ENCODE assay signal across 8 cellular contexts in genomic region chr11:65712633-65713076, GRCh38. TPM values are rescaled to one million over a fixed set of nuclear protein-coding genes. Genes with fewer than 3 reads are reported as not detected.
DNase-seq lines count a peak whose midpoint lies in the region; ATAC-seq and TF ChIP-seq lines count a peak whose summit lies in the region.

No MANE protein-coding gene starts in this region.

- H3K36me3 Mint-ChIP-seq in activated T-cell treated with anti-CD3 and anti-CD28 coated beads, Interleukin-2, amount 50 U/mL, for 72 hours (ENCODE audit: insufficient read depth in 2 of 2): peaks cover 12 to 25% of the 10 kb centered on the region in 2 donors
- peaks cover 17% of the 10 kb centered on the region for H3K36me3 Mint-ChIP-seq in type B pancreatic cell

- H3K9me3 Mint-ChIP-seq in activated T-cell treated with anti-CD3 and anti-CD28 coated beads, Interleukin-2, amount 50 U/mL, for 72 hours: no peaks in the 10 kb centered on the region
- H3K9me3 Mint-ChIP-seq in type B pancreatic cell: no peaks in the 10 kb centered on the region

- TF ChIP-seq POLR2A in adrenal gland (IDR thresholded peaks at IDR 0.05) (no peak), lower leg skin (IDR thresholded peaks at IDR 0.05) (no peak)

- intact Hi-C loops in adrenal gland (cut with DNase I): loop anchor here in 1 of 2 donors (5.0 kb wide), 1 partner anchor 70 kb away; the partner anchor contains the start of gene AP5B1
- intact Hi-C loops in lower leg skin (cut with DNase I; ENCODE audit: low total_unique reads): loop anchor here (10.0 kb wide), 1 partner anchor 62 kb away; no protein-coding TSS in a partner anchor

- no peaks in the 10 kb centered on the region for H3K27me3 Mint-ChIP-seq in activated T-cell treated with anti-CD3 and anti-CD28 coated beads, Interleukin-2, amount 50 U/mL, for 72 hours (ENCODE audit: low read depth)
- H3K27me3 Mint-ChIP-seq in type B pancreatic cell: peaks cover under 1% of the 10 kb centered on the region

- H3K4me3 ChIP-seq in adrenal gland (peak overlapping the region in 3 of 4 donors; percentile 21 to 66 (median 49)), lower leg skin (ENCODE audit: low read depth, poor library complexity, severe bottlenecking) (peak overlapping the region; percentile 52)

- peak overlapping the region in 4 of 5 donors; percentile 98 to 99 (median 99) for H3K27ac ChIP-seq in adrenal gland

- no peaks in the 10 kb centered on the region for H3K27me3 ChIP-seq in adrenal gland

- H3K4me3 Mint-ChIP-seq in activated T-cell treated with anti-CD3 and anti-CD28 coated beads, Interleukin-2, amount 50 U/mL, for 72 hours: peak overlapping the region; percentile 79 to 94
- peak overlapping the region; percentile 94 for H3K4me3 Mint-ChIP-seq in type B pancreatic cell

- H3K9me3 ChIP-seq in adrenal gland (replicated peaks in 1 of 3): no peaks in the 10 kb centered on the region

- no peak for TF ChIP-seq CTCF in adrenal gland (IDR thresholded peaks at IDR 0.05)
- no peak for TF ChIP-seq CTCF in lower leg skin (IDR thresholded peaks at IDR 0.05)
- TF ChIP-seq CTCF in type B pancreatic cell (conservative IDR thresholded peaks at IDR 0.05): no peak
- no peak for TF ChIP-seq CTCF in GM13976 (IDR thresholded peaks at IDR 0.05; ENCODE audit: borderline replicate concordance, control extremely low read depth, extremely low read depth, insufficient read depth, missing control alignments)

- H3K4me1 Mint-ChIP-seq in activated T-cell treated with anti-CD3 and anti-CD28 coated beads, Interleukin-2, amount 50 U/mL, for 72 hours (ENCODE audit: low read depth): peaks cover 48% of the 10 kb centered on the region
- H3K4me1 Mint-ChIP-seq in type B pancreatic cell (ENCODE audit: unreplicated experiment): peaks cover 9% of the 10 kb centered on the region

- DNase-seq in activated T-cell treated with anti-CD3 and anti-CD28 coated beads, Interleukin-2, amount 50 U/mL, for 72 hours: no peak
- DNase-seq in activated T-cell treated with anti-CD3 and anti-CD28 coated beads for 4 hours (no peak), adrenal gland (no peak), lower leg skin (ENCODE audit: low spot score in 2 of 2) (no peak), type B pancreatic cell (ENCODE audit: extremely low spot score, unreplicated experiment) (no peak), hippocampal formation (lab: John Stamatoyannopoulos, UW) (no peak), amniotic stem cell (lab: John Stamatoyannopoulos, UW) (no peak), GM13976 (ENCODE audit: low spot score) (no peak)

- 23 to 49% (median 27%) methylated on average over 6 to 11 of the region's 11 CpGs for WGBS in adrenal gland, 4 donors
- WGBS in lower leg skin, 2 donors: 34 to 36% methylated on average over 11 of the region's 11 CpGs

- ATAC-seq in activated T-cell treated with anti-CD3 and anti-CD28 coated beads, Interleukin-2, amount 50 U/mL, for 72 hours (replicated peaks in 1 of 2): no peak

- H3K27ac Mint-ChIP-seq in activated T-cell treated with anti-CD3 and anti-CD28 coated beads, Interleukin-2, amount 50 U/mL, for 72 hours: peak overlapping the region; percentile 80
- peak overlapping the region; percentile 100 for H3K27ac Mint-ChIP-seq in type B pancreatic cell

- H3K36me3 ChIP-seq in adrenal gland (replicated peaks in 1 of 2): peaks cover 0 to 45% of the 10 kb centered on the region in 2 donors

- peaks cover 7 to 15% of the 10 kb centered on the region in 2 donors for H3K4me1 ChIP-seq in adrenal gland (replicated peaks in 1 of 2)

- in situ Hi-C loops in GM13976 (cut with MboI; ENCODE audit: low sequenced_read_pairs, unreplicated experiment): loop anchor here (25.0 kb wide), 1 partner anchor 275 kb away; no protein-coding TSS in a partner anchor

RNA-seq across cellular contexts. Expression of gene KAT5, which starts 0.6 kb away (rescaled TPM):
- 100 to 1,000 TPM in 1 of 2 donors, 10 to 100 TPM in 1; 86.4 to 105 TPM for total RNA-seq in activated T-cell treated with anti-CD3 and anti-CD28 coated beads, Interleukin-2, amount 50 U/mL, for 72 hours
- total RNA-seq in adrenal gland (10 to 100 TPM; 55.9 to 89.6 (median 66.8) TPM), lower leg skin (10 to 100 TPM; 68.9 to 96.0 (median 85.7) TPM), type B pancreatic cell (ENCODE audit: low replicate concordance) (61.7 and 77.6 TPM in 2 replicates)
- 100 to 1,000 TPM in 2 of 3 donors, 10 to 100 TPM in 1; 52.0 to 199 (median 107) TPM for polyA plus RNA-seq in adrenal gland

RNA-seq across cellular contexts. Expression of gene RNASEH2C, which starts 7.9 kb away (rescaled TPM):
- total RNA-seq in activated T-cell treated with anti-CD3 and anti-CD28 coated beads, Interleukin-2, amount 50 U/mL, for 72 hours: 10 to 100 TPM; 35.4 to 37.1 TPM
- total RNA-seq in adrenal gland (100 to 1,000 TPM in 6 of 8 donors, 10 to 100 TPM in 2; 69.7 to 170 (median 117) TPM), lower leg skin (10 to 100 TPM; 29.7 to 73.7 (median 57.4) TPM), type B pancreatic cell (ENCODE audit: low replicate concordance) (51.7 and 69.4 TPM in 2 replicates)
- 100 to 1,000 TPM in 1 of 3 donors, 10 to 100 TPM in 2; 13.5 to 109 (median 79.5) TPM for polyA plus RNA-seq in adrenal gland

RNA-seq across cellular contexts. Expression of gene RELA, which starts 49.9 kb away (rescaled TPM):
- 100 to 1,000 TPM; 116 to 121 TPM for total RNA-seq in activated T-cell treated with anti-CD3 and anti-CD28 coated beads, Interleukin-2, amount 50 U/mL, for 72 hours
- 10 to 100 TPM; 31.7 to 76.2 (median 69.6) TPM for total RNA-seq in adrenal gland
- 10 to 100 TPM; 38.2 to 64.6 (median 46.7) TPM for polyA plus RNA-seq in adrenal gland
- 10 to 100 TPM; 61.9 to 73.5 (median 67.5) TPM for total RNA-seq in lower leg skin
- total RNA-seq in type B pancreatic cell (ENCODE audit: low replicate concordance): 64.8 and 80.0 TPM in 2 replicates
